25 cellular contexts compared by ENCODE assay signal in genomic region chr6:81289229-81289628, GRCh38.
A peak's percentile ranks its signal among the peaks of the same experiment; 100 is the strongest.
DNase-seq lines count a peak whose midpoint lies in the region; ATAC-seq, FAIRE-seq and TF ChIP-seq lines count a peak whose summit lies in the region.
"Had no signal": no experiment of that assay in that cellular context is flagged by ENCODE, and none has a peak within 500 bp of the region (broad histone marks: within the 10 kb centered on the region; RNA-seq: fewer than 3 reads in every experiment).

No MANE protein-coding gene starts in this region.

- H3K9me1 ChIP-seq in K562 (ENCODE audit: control insufficient read depth, insufficient read depth, low read length): no peaks in the 10 kb centered on the region

- CTCF ChIA-PET in HepG2 (lab: Yijun Ruan, JAX; ENCODE audit: low intra/inter-chr PET ratio, low total read pairs) (no interaction called here), K562 (lab: Yijun Ruan, JAX; ENCODE audit: low intra/inter-chr PET ratio) (no interaction called here)

- H3K27me3 ChIP-seq in HepG2 (ENCODE audit: control insufficient read depth in 1 of 2, insufficient read depth in 2 of 2, low read length in 2 of 2) (no peaks in the 10 kb centered on the region), right lobe of liver (no peaks in the 10 kb centered on the region), K562 (ENCODE audit: control insufficient read depth in 2 of 2, insufficient read depth in 2 of 2, low read length in 2 of 2) (no peaks in the 10 kb centered on the region), lower lobe of right lung (ENCODE audit: low read depth) (no peaks in the 10 kb centered on the region)
- H3K27me3 ChIP-seq: BE2C, BLaER1 had no signal

- H3K9me3 ChIP-seq in HepG2 (ENCODE audit: low read length) (no peaks in the 10 kb centered on the region), right lobe of liver (no peaks in the 10 kb centered on the region), K562 (replicated peaks; ENCODE audit: control insufficient read depth, insufficient read depth, low read depth, low read length) (no peaks in the 10 kb centered on the region), lower lobe of right lung (no peaks in the 10 kb centered on the region)
- H3K9me3 ChIP-seq: BE2C, BLaER1 had no signal

- no peak overlapping the region for H3K4me3 ChIP-seq in HepG2 (replicated peaks in 1 of 3; ENCODE audit: insufficient read depth in 1 of 3, low read depth in 2 of 3, low read length in 3 of 3)
- H3K4me3 ChIP-seq in right lobe of liver: no peak overlapping the region
- no peak overlapping the region for H3K4me3 ChIP-seq in K562
- no peak overlapping the region for H3K4me3 ChIP-seq in lower lobe of right lung
- H3K4me3 ChIP-seq: BLaER1, GM12878 had no signal

- H3K36me3 ChIP-seq in HepG2 (replicated peaks in 1 of 2; ENCODE audit: control insufficient read depth in 1 of 2, insufficient read depth in 2 of 2, low read length in 2 of 2) (no peaks in the 10 kb centered on the region), right lobe of liver (no peaks in the 10 kb centered on the region), K562 (ENCODE audit: control insufficient read depth, insufficient read depth, low read length) (no peaks in the 10 kb centered on the region), lower lobe of right lung (no peaks in the 10 kb centered on the region)
- H3K36me3 ChIP-seq: BE2C, BLaER1 had no signal

- H3K27ac ChIP-seq in HepG2 (ENCODE audit: extremely low read length, insufficient read depth, low read length): no peak overlapping the region
- no peak overlapping the region for H3K27ac ChIP-seq in right lobe of liver
- H3K27ac ChIP-seq in K562 (ENCODE audit: extremely low read depth, low read depth, low read length): no peak overlapping the region
- H3K27ac ChIP-seq in lower lobe of right lung: no peak overlapping the region
- H3K27ac ChIP-seq: 22Rv1, BLaER1 had no signal

- in situ Hi-C loops in HepG2 (cut with HindIII; ENCODE audit: extremely low pct_ligation_motif_present, low pct_unique_long_range_greater_than_20kb) (no loop called here), K562 (cut with MboI) (no loop called here)

- H2AFZ ChIP-seq in HepG2 (ENCODE audit: low read length) (no peak overlapping the region), K562 (ENCODE audit: low read depth, low read length) (no peak overlapping the region)

- TF ChIP-seq CTCF in HepG2 (CRISPR knock-in tag; IDR thresholded peaks at IDR 0.05) (no peak), right lobe of liver (IDR thresholded peaks at IDR 0.05) (no peak), K562 (IDR thresholded peaks at IDR 0.05 in 2 of 3, conservative IDR thresholded peaks at IDR 0.05 in 1 of 3; ENCODE audit: insufficient read depth in 2 of 3, low read depth in 1 of 3, low read length in 3 of 3) (no peak), lower lobe of right lung (IDR thresholded peaks at IDR 0.05) (no peak)

- TF ChIP-seq EP300 in HepG2 (IDR thresholded peaks at IDR 0.05; ENCODE audit: low read depth in 2 of 2, low read length in 2 of 2) (no peak), HepG2 (CRISPR knock-in tag; IDR thresholded peaks at IDR 0.05; ENCODE audit: borderline replicate concordance) (no peak), K562 (IDR thresholded peaks at IDR 0.05; ENCODE audit: low read length) (no peak)

- ATAC-seq in HepG2: no peak
- ATAC-seq in right lobe of liver: no peak
- no peak for ATAC-seq in K562
- ATAC-seq in GM18909 (IDR thresholded peaks at IDR 0.05; ENCODE audit: poor library complexity, unreplicated experiment): no peak
- no peak for ATAC-seq in lower lobe of right lung
- ATAC-seq: GM12878 had no signal

- TF ChIP-seq POLR2A in HepG2 (IDR thresholded peaks at IDR 0.05; ENCODE audit: insufficient read depth in 1 of 2, low read depth in 2 of 2, low read length in 2 of 2) (no peak), right lobe of liver (IDR thresholded peaks at IDR 0.05) (no peak), K562 (conservative IDR thresholded peaks at IDR 0.05) (no peak)

- TF ChIP-seq RAD21 in HepG2 (CRISPR knock-in tag; IDR thresholded peaks at IDR 0.05) (no peak), K562 (CRISPR knock-in tag; conservative IDR thresholded peaks at IDR 0.05 in 1 of 2, IDR thresholded peaks at IDR 0.05 in 1 of 2) (no peak)

- no peak overlapping the region for H3K4me2 ChIP-seq in HepG2 (ENCODE audit: low read depth, low read length)
- H3K4me2 ChIP-seq in K562 (ENCODE audit: insufficient read depth, low read length): no peak overlapping the region
- H3K4me2 ChIP-seq: BLaER1 had no signal

- intact Hi-C loops in HepG2 (cut with micrococcal nuclease; ENCODE audit: unreplicated experiment) (no loop called here), right lobe of liver (cut with DNase I) (no loop called here), K562 (cut with micrococcal nuclease) (no loop called here), lower lobe of right lung (cut with DNase I) (no loop called here)

- H3K79me2 ChIP-seq in HepG2 (ENCODE audit: insufficient read depth, low read length) (no peaks in the 10 kb centered on the region), K562 (ENCODE audit: control insufficient read depth, insufficient read depth, low read length) (no peaks in the 10 kb centered on the region)

- FAIRE-seq in HepG2 (lab: Jason Lieb, UNC): no peak
- FAIRE-seq in K562 (lab: Jason Lieb, UNC): no peak
- FAIRE-seq: GM12878, GM12892, GM18507, GM19239 had no signal

- DNase-seq in HepG2 (ENCODE audit: low spot score) (no peak), right lobe of liver (no peak), K562 (ENCODE audit: extremely low read depth in 1 of 4, low spot score in 3 of 4) (no peak), lower lobe of right lung (no peak)
- DNase-seq: ACHN; BE2C; C1 segment of cervical spinal cord; CD4-positive, alpha-beta memory T cell; CD4-positive, CD25-positive, alpha-beta regulatory T cell; CD8-positive, alpha-beta memory T cell; COR-L47; DMS 273 treated with DMSO at 0.1 percent for 48 hours; DMS153; DMS53; DMS79; DND-41; EL; GDM1 had no signal

- H4K20me1 ChIP-seq in HepG2 (ENCODE audit: insufficient read depth, low read length) (no peaks in the 10 kb centered on the region), K562 (replicated peaks; ENCODE audit: control insufficient read depth, insufficient read depth, low read length) (no peaks in the 10 kb centered on the region)
- H4K20me1 ChIP-seq: BLaER1 had no signal

- POLR2A ChIA-PET in HepG2 (lab: Yijun Ruan, JAX) (no interaction called here), K562 (lab: Yijun Ruan, JAX) (no interaction called here)

- BruUV-seq in HepG2 (replicated peaks; lab: Mats Ljungman, UMichigan): no TSS peak
- BruUV-seq in K562 (replicated peaks; lab: Mats Ljungman, UMichigan): no TSS peak

- H3K4me1 ChIP-seq in HepG2 (ENCODE audit: insufficient read depth, low read length) (no peaks in the 10 kb centered on the region), right lobe of liver (no peaks in the 10 kb centered on the region), K562 (replicated peaks in 1 of 2; ENCODE audit: control insufficient read depth in 2 of 2, insufficient read depth in 2 of 2, low read length in 2 of 2) (no peaks in the 10 kb centered on the region), lower lobe of right lung (no peaks in the 10 kb centered on the region)
- H3K4me1 ChIP-seq: BLaER1 had no signal

- no peak overlapping the region for H3K9ac ChIP-seq in HepG2 (ENCODE audit: insufficient read depth, low read depth, low read length)
- H3K9ac ChIP-seq in K562 (ENCODE audit: insufficient read depth in 1 of 2, low read depth in 2 of 2, low read length in 2 of 2): no peak overlapping the region
- H3K9ac ChIP-seq: BLaER1 had no signal

TF ChIP-seq in HepG2, 621 proteins besides CTCF, POLR2A, EP300 and RAD21:
- TF ChIP-seq ZNF740 (CRISPR knock-in tag; IDR thresholded peaks at IDR 0.05) (no peak), MAFF (IDR thresholded peaks at IDR 0.05; ENCODE audit: low read depth, low read length) (peak; percentile 64), MAFK (conservative IDR thresholded peaks at IDR 0.05 in 1 of 2, IDR thresholded peaks at IDR 0.05 in 1 of 2; ENCODE audit: low read length in 2 of 2) (peak; percentile 58 to 76)

TF ChIP-seq in K562, 482 proteins besides CTCF, POLR2A, EP300 and RAD21 (continues in another document):
- TF ChIP-seq ELF2 (CRISPR knock-in tag; IDR thresholded peaks at IDR 0.05) (no peak), L3MBTL2 (IDR thresholded peaks at IDR 0.05) (no peak), ZNF316 (IDR thresholded peaks at IDR 0.05) (peak; percentile 48), ZNF395 (CRISPR knock-in tag; IDR thresholded peaks at IDR 0.05) (no peak)

Comparison
In these comparisons a context has a peak if more than half of its experiments do, and no peak if none do; other contexts are left out.
1. Of the 241 proteins assayed by ChIP-seq in both HepG2 and K562: peak only in HepG2: MAFK; only in K562: TFE3; in both: MAFF; in neither: 238.